ENCODE assay signal across 17 cellular contexts in the genomic region with DNA sequence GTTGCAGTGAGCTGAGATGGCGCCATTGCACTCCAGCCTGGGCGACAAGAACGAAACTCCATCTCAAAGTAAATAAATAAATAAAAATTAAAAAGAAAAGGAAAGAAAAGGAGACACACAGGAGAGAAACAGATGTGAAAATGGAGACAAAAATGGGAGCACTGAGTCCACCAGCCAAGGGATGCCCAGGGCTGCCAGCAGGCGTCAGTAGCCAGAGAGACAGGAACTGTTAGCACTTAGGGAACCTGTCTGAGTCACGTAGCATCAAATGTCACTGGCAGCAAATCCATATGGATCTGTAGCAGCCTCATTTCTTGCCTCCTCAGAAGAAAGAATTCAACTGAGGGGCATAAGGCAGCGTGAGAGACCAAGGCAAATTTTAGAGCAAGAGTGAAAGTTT.
DNase-seq lines count a peak whose midpoint lies in the region; ATAC-seq and TF ChIP-seq lines count a peak whose summit lies in the region.
"Had no signal": no experiment of that assay in that cellular context is flagged by ENCODE, and none has a peak within 500 bp of the region (broad histone marks: within the 10 kb centered on the region; RNA-seq: fewer than 3 reads in every experiment).

No MANE protein-coding gene starts in this region.

- TF ChIP-seq CTCF in BJ (IDR thresholded peaks at IDR 0.05; ENCODE audit: insufficient read depth, low read depth, low read length) (peak; percentile 22; the same call in 1 of the 2 replicates), GM23338 (conservative IDR thresholded peaks at IDR 0.05; ENCODE audit: low read depth in 2 of 2) (peak; percentile 8 to 37; a peak in 2 of 4 replicates), fibroblast of villous mesenchyme (IDR thresholded peaks at IDR 0.05; ENCODE audit: insufficient read depth, low read depth, low read length) (peak; percentile 4), RWPE1 (conservative IDR thresholded peaks at IDR 0.05; ENCODE audit: low read depth) (no peak)

- no peaks in the 10 kb centered on the region for H4K20me1 ChIP-seq in GM23338 (replicated peaks; ENCODE audit: insufficient read depth)

- no peak overlapping the region for H3K27ac ChIP-seq in GM23338 (ENCODE audit: low read depth)
- no peak overlapping the region for H3K27ac ChIP-seq in RWPE1
- H3K27ac ChIP-seq: esophagus muscularis mucosa, PC-9 had no signal

- H3K36me3 ChIP-seq in BJ (ENCODE audit: control insufficient read depth, insufficient read depth, low read length) (no peaks in the 10 kb centered on the region), GM23338 (ENCODE audit: insufficient read depth) (no peaks in the 10 kb centered on the region)
- H3K36me3 ChIP-seq: esophagus muscularis mucosa had no signal

- H3K27me3 ChIP-seq in BJ (ENCODE audit: control insufficient read depth, insufficient read depth, low read length) = 0 out of 2 replicates have a peak, but pooled peaks cover 2% of the 10 kb centered on the region
- no peaks in the 10 kb centered on the region for H3K27me3 ChIP-seq in GM23338 (ENCODE audit: insufficient read depth)

- POLR2A ChIA-PET in BJ (lab: Charles Lee) (no interaction called here), RWPE1 (lab: Yijun Ruan, JAX; ENCODE audit: low non-redundant PET) (no interaction called here)

- no peak for DNase-seq in BJ (ENCODE audit: low read depth)
- peak; percentile 27 for DNase-seq in GM23338 (ENCODE audit: low spot score)
- DNase-seq in RPMI7951 (ENCODE audit: low read depth) = peak; percentile 69
- no peak for DNase-seq in fibroblast of villous mesenchyme (ENCODE audit: low read depth)
- no peak for DNase-seq in RWPE1 (ENCODE audit: low spot score)
- no peak for DNase-seq in sciatic nerve (ENCODE audit: low spot score)
- no peak for DNase-seq in putamen (ENCODE audit: low spot score)
- DNase-seq: activated CD4-positive, alpha-beta T cell treated with anti-CD3 and anti-CD28 coated beads for 48 hours; activated naive CD8-positive, alpha-beta T cell treated with anti-CD3 and anti-CD28 coated beads, Interleukin-2, amount 50 U/mL, for 24 hours; activated T-cell treated with anti-CD3 and anti-CD28 coated beads, Interleukin-2, amount 50 U/mL, for 4 hours; CD8-positive, alpha-beta memory T cell; NCI-H187 treated with DMSO at 0.1 percent for 48 hours; PC-9; stimulated activated naive CD8-positive, alpha-beta T cell treated with anti-CD3 and anti-CD28 coated beads, Interleukin-15, Interleukin-2, amounts not matched to agents 100 U/mL and 50 U/mL, for 24 hours; T-helper 17 cell had no signal

- peaks cover 3% of the 10 kb centered on the region; the same call in 2 of the 3 replicates for H3K4me1 Mint-ChIP-seq in GM23338
- H3K4me1 Mint-ChIP-seq: activated naive CD8-positive, alpha-beta T cell treated with anti-CD3 and anti-CD28 coated beads, Interleukin-2, amount 50 U/mL, for 24 hours; CD8-positive, alpha-beta memory T cell; T-helper 17 cell had no signal

- CTCF ChIA-PET in BJ (lab: Yijun Ruan, JAX) (interaction anchor here (0.7 to 1.4 kb wide), 2 partner anchors 15 to 968 kb away, joined by 4 to 7 read pairs; no protein-coding TSS in a partner anchor), RWPE1 (lab: Yijun Ruan, JAX) (no interaction called here)

- H3K9me2 ChIP-seq in GM23338 (ENCODE audit: insufficient read depth) = no peaks in the 10 kb centered on the region

- ATAC-seq in GM23338 (peak; percentile 42; the same call in 1 of the 3 replicates), HG03521 (IDR thresholded peaks at IDR 0.05; ENCODE audit: unreplicated experiment) (no peak), sciatic nerve (no peak)
- ATAC-seq: activated naive CD8-positive, alpha-beta T cell treated with anti-CD3 and anti-CD28 coated beads, Interleukin-2, amount 50 U/mL, for 24 hours; activated T-cell treated with anti-CD3 and anti-CD28 coated beads, Interleukin-2, amount 50 U/mL, for 4 hours; stimulated activated naive CD8-positive, alpha-beta T cell treated with anti-CD3 and anti-CD28 coated beads, Interleukin-15, Interleukin-2, amounts not matched to agents 100 U/mL and 50 U/mL, for 24 hours; T-helper 17 cell had no signal

- H3K4me3 ChIP-seq in BJ (ENCODE audit: low read depth, low read length) (no peak overlapping the region), GM23338 (no peak overlapping the region), fibroblast of villous mesenchyme (ENCODE audit: low read depth, low read length) (no peak overlapping the region)
- H3K4me3 ChIP-seq: esophagus muscularis mucosa, PC-9 had no signal

- H3K4me1 ChIP-seq in GM23338 (ENCODE audit: insufficient read depth) = no peaks in the 10 kb centered on the region
- H3K4me1 ChIP-seq: esophagus muscularis mucosa had no signal

- no peak overlapping the region for H3K4me3 Mint-ChIP-seq in GM23338
- H3K4me3 Mint-ChIP-seq: activated naive CD8-positive, alpha-beta T cell treated with anti-CD3 and anti-CD28 coated beads, Interleukin-2, amount 50 U/mL, for 24 hours; activated T-cell treated with anti-CD3 and anti-CD28 coated beads, Interleukin-2, amount 50 U/mL, for 4 hours; CD8-positive, alpha-beta memory T cell; T-helper 17 cell had no signal

- no peaks in the 10 kb centered on the region for H3K79me2 ChIP-seq in GM23338 (replicated peaks; ENCODE audit: insufficient read depth)

- H3K9me3 Mint-ChIP-seq in GM23338 = peaks cover 5% of the 10 kb centered on the region; the same call in 1 of the 3 replicates
- H3K9me3 Mint-ChIP-seq: activated naive CD8-positive, alpha-beta T cell treated with anti-CD3 and anti-CD28 coated beads, Interleukin-2, amount 50 U/mL, for 24 hours; activated T-cell treated with anti-CD3 and anti-CD28 coated beads, Interleukin-2, amount 50 U/mL, for 4 hours; CD8-positive, alpha-beta memory T cell had no signal

- H3K27me3 Mint-ChIP-seq in GM23338 (ENCODE audit: insufficient read depth, low read depth, poor library complexity) = peaks cover 10% of the 10 kb centered on the region

- no peaks in the 10 kb centered on the region for H3K36me3 Mint-ChIP-seq in GM23338 (ENCODE audit: low read depth)
- H3K36me3 Mint-ChIP-seq: CD8-positive, alpha-beta memory T cell had no signal

- H3K27ac Mint-ChIP-seq in GM23338 = no peak overlapping the region
- H3K27ac Mint-ChIP-seq: activated naive CD8-positive, alpha-beta T cell treated with anti-CD3 and anti-CD28 coated beads, Interleukin-2, amount 50 U/mL, for 24 hours; CD8-positive, alpha-beta memory T cell; T-helper 17 cell had no signal

- H2AFZ ChIP-seq in GM23338 = no peak overlapping the region
- H2AFZ ChIP-seq: PC-9 had no signal

- intact Hi-C loops in sciatic nerve (cut with DNase I) = no loop called here

- no peak overlapping the region for H3K4me2 ChIP-seq in GM23338
- H3K4me2 ChIP-seq: PC-9 had no signal

- no peaks in the 10 kb centered on the region for H3F3A ChIP-seq in GM23338 (replicated peaks; ENCODE audit: low read depth)

TF ChIP-seq in GM23338, 12 proteins besides CTCF, POLR2A, EP300 and RAD21 (continues in another document):
- TF ChIP-seq, protein P1, sequence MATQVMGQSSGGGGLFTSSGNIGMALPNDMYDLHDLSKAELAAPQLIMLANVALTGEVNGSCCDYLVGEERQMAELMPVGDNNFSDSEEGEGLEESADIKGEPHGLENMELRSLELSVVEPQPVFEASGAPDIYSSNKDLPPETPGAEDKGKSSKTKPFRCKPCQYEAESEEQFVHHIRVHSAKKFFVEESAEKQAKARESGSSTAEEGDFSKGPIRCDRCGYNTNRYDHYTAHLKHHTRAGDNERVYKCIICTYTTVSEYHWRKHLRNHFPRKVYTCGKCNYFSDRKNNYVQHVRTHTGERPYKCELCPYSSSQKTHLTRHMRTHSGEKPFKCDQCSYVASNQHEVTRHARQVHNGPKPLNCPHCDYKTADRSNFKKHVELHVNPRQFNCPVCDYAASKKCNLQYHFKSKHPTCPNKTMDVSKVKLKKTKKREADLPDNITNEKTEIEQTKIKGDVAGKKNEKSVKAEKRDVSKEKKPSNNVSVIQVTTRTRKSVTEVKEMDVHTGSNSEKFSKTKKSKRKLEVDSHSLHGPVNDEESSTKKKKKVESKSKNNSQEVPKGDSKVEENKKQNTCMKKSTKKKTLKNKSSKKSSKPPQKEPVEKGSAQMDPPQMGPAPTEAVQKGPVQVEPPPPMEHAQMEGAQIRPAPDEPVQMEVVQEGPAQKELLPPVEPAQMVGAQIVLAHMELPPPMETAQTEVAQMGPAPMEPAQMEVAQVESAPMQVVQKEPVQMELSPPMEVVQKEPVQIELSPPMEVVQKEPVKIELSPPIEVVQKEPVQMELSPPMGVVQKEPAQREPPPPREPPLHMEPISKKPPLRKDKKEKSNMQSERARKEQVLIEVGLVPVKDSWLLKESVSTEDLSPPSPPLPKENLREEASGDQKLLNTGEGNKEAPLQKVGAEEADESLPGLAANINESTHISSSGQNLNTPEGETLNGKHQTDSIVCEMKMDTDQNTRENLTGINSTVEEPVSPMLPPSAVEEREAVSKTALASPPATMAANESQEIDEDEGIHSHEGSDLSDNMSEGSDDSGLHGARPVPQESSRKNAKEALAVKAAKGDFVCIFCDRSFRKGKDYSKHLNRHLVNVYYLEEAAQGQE (IDR thresholded peaks at IDR 0.05; ENCODE audit: unreplicated experiment) = no peak

Comparison
In these comparisons a context has a peak if more than half of its experiments do, and no peak if none do; other contexts are left out.
1. DNase-seq: peak in GM23338 (single experiment) and RPMI7951 (single experiment); none in BJ (single experiment), fibroblast of villous mesenchyme (single experiment), RWPE1 (single experiment), sciatic nerve (single experiment) and putamen (single experiment).